15 cellular contexts compared by ENCODE assay signal in genomic region chr6:142874676-142875075, GRCh38.
DNase-seq lines count a peak whose midpoint lies in the region; ATAC-seq and TF ChIP-seq lines count a peak whose summit lies in the region.
"Had no signal": no experiment of that assay in that cellular context is flagged by ENCODE, and none has a peak within 500 bp of the region (broad histone marks: within the 10 kb centered on the region; RNA-seq: fewer than 3 reads in every experiment).

No MANE protein-coding gene starts in this region.

- H4K20me1 ChIP-seq in GM23338 (replicated peaks; ENCODE audit: insufficient read depth) (no peaks in the 10 kb centered on the region), PC-3 (ENCODE audit: low read length) (no peaks in the 10 kb centered on the region)

- peaks cover 87 to 96% (median 96%) of the 10 kb centered on the region in 3 donors for H3K4me1 Mint-ChIP-seq in CD8-positive, alpha-beta memory T cell
- H3K4me1 Mint-ChIP-seq in GM23338 (peaks cover 24% of the 10 kb centered on the region), naive B cell (peaks cover 57 to 73% (median 68%) of the 10 kb centered on the region in 3 donors)
- H3K4me1 Mint-ChIP-seq in activated naive CD8-positive, alpha-beta T cell (ENCODE audit: low read depth), result peaks cover 92% of the 10 kb centered on the region

- no peaks in the 10 kb centered on the region for H3K9me3 Mint-ChIP-seq in CD8-positive, alpha-beta memory T cell
- no peaks in the 10 kb centered on the region for H3K9me3 Mint-ChIP-seq in GM23338
- no peaks in the 10 kb centered on the region for H3K9me3 Mint-ChIP-seq in activated naive CD8-positive, alpha-beta T cell (ENCODE audit: low read depth)
- peaks cover 0 to 4% (median 0%) of the 10 kb centered on the region in 7 donors for H3K9me3 Mint-ChIP-seq in naive B cell
- H3K9me3 Mint-ChIP-seq: dendritic cell treated with granulocyte-macrophage colony-stimulating factor and Interleukin-4, amounts not matched to agents 40 ng/mL and 50 ng/mL, for 4 days had no signal

- H3K9me2 ChIP-seq in GM23338 (ENCODE audit: insufficient read depth) (no peaks in the 10 kb centered on the region; the same call in 1 of the 2 replicates), PC-3 (replicated peaks; ENCODE audit: low read length) (no peaks in the 10 kb centered on the region)

- no peak overlapping the region for H3K4me2 ChIP-seq in GM23338
- H3K4me2 ChIP-seq in PC-3 (ENCODE audit: low read length), result no peak overlapping the region

- POLR2A ChIA-PET in CD8-positive, alpha-beta memory T cell (lab: Charles Lee), result interaction anchor here (0.8 kb wide), 1 partner anchor 10 kb away, joined by 6 read pairs; no protein-coding TSS in a partner anchor
- POLR2A ChIA-PET in PC-3 (lab: Charles Lee; ENCODE audit: unreplicated experiment), result no interaction called here

- H3F3A ChIP-seq in GM23338 (replicated peaks; ENCODE audit: low read depth) (no peaks in the 10 kb centered on the region), PC-3 (ENCODE audit: low read length, unreplicated experiment) (no peaks in the 10 kb centered on the region)

- TF ChIP-seq CTCF in GM23338 (conservative IDR thresholded peaks at IDR 0.05; ENCODE audit: low read depth in 2 of 2), result no peak
- no peak for TF ChIP-seq CTCF in PC-3 (conservative IDR thresholded peaks at IDR 0.05; ENCODE audit: low read depth, low read length)

- DNase-seq in CD8-positive, alpha-beta memory T cell, result no peak
- DNase-seq in GM23338 (ENCODE audit: low spot score), result no peak
- no peak for DNase-seq in naive B cell
- no peak for DNase-seq in GDM1 (lab: John Stamatoyannopoulos, UW)
- DNase-seq in ureter (ENCODE audit: low spot score), result no peak
- DNase-seq in PC-3, result no peak
- DNase-seq: activated CD4-positive, alpha-beta T cell treated with anti-CD3 and anti-CD28 coated beads for 1 hour; activated naive CD8-positive, alpha-beta T cell treated with anti-CD3 and anti-CD28 coated beads, Interleukin-2, amount 10 ng/mL, durations not matched to agents 7 days and 5 days; left ventricle myocardium superior; MM.1S; NCI-H510A; SHP77 treated with DMSO at 0.1 percent for 48 hours; stimulated activated CD4-positive, alpha-beta T cell treated with anti-CD3 and anti-CD28 coated beads, Interleukin-15, amount 100 ng/mL, for 24 hours had no signal

- H3K79me2 ChIP-seq in GM23338 (replicated peaks; ENCODE audit: insufficient read depth), result peaks cover 12% of the 10 kb centered on the region; the same call in 1 of the 2 replicates
- peaks cover 30% of the 10 kb centered on the region for H3K79me2 ChIP-seq in PC-3 (ENCODE audit: low read length)

- no peak overlapping the region for H3K9ac ChIP-seq in PC-3 (ENCODE audit: low read length)

- ATAC-seq in GM23338 (no peak; the same call in 1 of the 3 replicates), naive B cell (ENCODE audit: low read depth in 2 of 2) (no peak), PC-3 (no peak)
- ATAC-seq: left ventricle myocardium superior had no signal

- H2AFZ ChIP-seq in GM23338 (no peak overlapping the region), PC-3 (ENCODE audit: low read length) (no peak overlapping the region)

- H3K27ac ChIP-seq in CD8-positive, alpha-beta memory T cell (ENCODE audit: low read depth, low read length), result no peak overlapping the region
- H3K27ac ChIP-seq in GM23338 (ENCODE audit: low read depth) (no peak overlapping the region), PC-3 (ENCODE audit: low read length) (no peak overlapping the region)

- peaks cover 73% of the 10 kb centered on the region for H3K4me1 ChIP-seq in CD8-positive, alpha-beta memory T cell (ENCODE audit: insufficient read depth, low read length)
- H3K4me1 ChIP-seq in GM23338 (ENCODE audit: insufficient read depth) (peaks cover 12% of the 10 kb centered on the region; the same call in 1 of the 2 replicates), PC-3 (ENCODE audit: insufficient read depth, low read length) (peaks cover 20% of the 10 kb centered on the region)

- H3K27me3 ChIP-seq in CD8-positive, alpha-beta memory T cell (ENCODE audit: insufficient read depth, low read length, poor library complexity, severe bottlenecking), result no peaks in the 10 kb centered on the region
- no peaks in the 10 kb centered on the region for H3K27me3 ChIP-seq in GM23338 (ENCODE audit: insufficient read depth)
- H3K27me3 ChIP-seq in PC-3 (ENCODE audit: low read length), result no peaks in the 10 kb centered on the region

- no peaks in the 10 kb centered on the region for H3K27me3 Mint-ChIP-seq in CD8-positive, alpha-beta memory T cell
- H3K27me3 Mint-ChIP-seq in GM23338 (ENCODE audit: insufficient read depth, low read depth, poor library complexity) (peaks cover 2% of the 10 kb centered on the region), naive B cell (no peaks in the 10 kb centered on the region)
- H3K27me3 Mint-ChIP-seq in activated naive CD8-positive, alpha-beta T cell, result no peaks in the 10 kb centered on the region
- H3K27me3 Mint-ChIP-seq: activated naive CD8-positive, alpha-beta T cell treated with anti-CD3 and anti-CD28 coated beads, Interleukin-2, amount 10 ng/mL, durations not matched to agents 7 days and 5 days; dendritic cell treated with granulocyte-macrophage colony-stimulating factor and Interleukin-4, amounts not matched to agents 40 ng/mL and 50 ng/mL, for 4 days had no signal

- peak overlapping the region in 1 of 7 donors; percentile 35 for H3K4me3 Mint-ChIP-seq in CD8-positive, alpha-beta memory T cell
- H3K4me3 Mint-ChIP-seq in GM23338, result no peak overlapping the region
- peak overlapping the region; percentile 48 for H3K4me3 Mint-ChIP-seq in activated naive CD8-positive, alpha-beta T cell
- H3K4me3 Mint-ChIP-seq in naive B cell, result no peak overlapping the region
- H3K4me3 Mint-ChIP-seq: activated naive CD8-positive, alpha-beta T cell treated with anti-CD3 and anti-CD28 coated beads, Interleukin-2, amount 10 ng/mL, durations not matched to agents 7 days and 5 days; dendritic cell treated with granulocyte-macrophage colony-stimulating factor and Interleukin-4, amounts not matched to agents 40 ng/mL and 50 ng/mL, for 4 days had no signal

- no TSS peak for BruUV-seq in PC-3 (replicated peaks; lab: Mats Ljungman, UMichigan)

- H3K36me3 ChIP-seq in CD8-positive, alpha-beta memory T cell (ENCODE audit: insufficient read depth, low read length), result no peaks in the 10 kb centered on the region
- H3K36me3 ChIP-seq in GM23338 (ENCODE audit: insufficient read depth) (no peaks in the 10 kb centered on the region), PC-3 (ENCODE audit: low read depth, low read length) (no peaks in the 10 kb centered on the region)

- intact Hi-C loops in PC-3 (cut with micrococcal nuclease), result no loop called here

- H3K4me3 ChIP-seq in CD8-positive, alpha-beta memory T cell (ENCODE audit: low read length), result no peak overlapping the region
- H3K4me3 ChIP-seq in GM23338 (no peak overlapping the region), PC-3 (ENCODE audit: low read length) (no peak overlapping the region)

- H3K27ac Mint-ChIP-seq in CD8-positive, alpha-beta memory T cell, result peak overlapping the region; percentile 54 to 92 (median 72)
- H3K27ac Mint-ChIP-seq in GM23338, result peak overlapping the region; percentile 52
- peak overlapping the region; percentile 89 for H3K27ac Mint-ChIP-seq in activated naive CD8-positive, alpha-beta T cell
- peak overlapping the region; percentile 51 to 90 (median 78) for H3K27ac Mint-ChIP-seq in naive B cell
- H3K27ac Mint-ChIP-seq: activated naive CD8-positive, alpha-beta T cell treated with anti-CD3 and anti-CD28 coated beads, Interleukin-2, amount 10 ng/mL, durations not matched to agents 7 days and 5 days; dendritic cell treated with granulocyte-macrophage colony-stimulating factor and Interleukin-4, amounts not matched to agents 40 ng/mL and 50 ng/mL, for 4 days had no signal

- CTCF ChIA-PET in CD8-positive, alpha-beta memory T cell (lab: Charles Lee), result no interaction called here
- CTCF ChIA-PET in PC-3 (lab: Charles Lee), result no interaction called here

- H3K36me3 Mint-ChIP-seq in CD8-positive, alpha-beta memory T cell, result peaks cover 0 to 21% (median 7%) of the 10 kb centered on the region in 3 donors
- H3K36me3 Mint-ChIP-seq in GM23338 (ENCODE audit: low read depth), result no peaks in the 10 kb centered on the region
- H3K36me3 Mint-ChIP-seq in activated naive CD8-positive, alpha-beta T cell, result peaks cover 27% of the 10 kb centered on the region
- H3K36me3 Mint-ChIP-seq in naive B cell, result peaks cover 6 to 18% of the 10 kb centered on the region in 2 donors

- H3K9me3 ChIP-seq in CD8-positive, alpha-beta memory T cell (ENCODE audit: low read length), result no peaks in the 10 kb centered on the region
- H3K9me3 ChIP-seq in PC-3 (ENCODE audit: low read length), result no peaks in the 10 kb centered on the region

TF ChIP-seq in GM23338, 12 proteins besides CTCF, POLR2A, EP300 and RAD21 (continues in another document):
- no peak for TF ChIP-seq ETS1 (IDR thresholded peaks at IDR 0.05)
- TF ChIP-seq EZH2phosphoT487 (IDR thresholded peaks at IDR 0.05; ENCODE audit: unreplicated experiment), result no peak
- no peak for TF ChIP-seq STAT1 (IDR thresholded peaks at IDR 0.05; ENCODE audit: unreplicated experiment)
- TF ChIP-seq POLR2AphosphoS5 (IDR thresholded peaks at IDR 0.05; ENCODE audit: low read depth), result no peak
- TF ChIP-seq EZH2 (IDR thresholded peaks at IDR 0.05; ENCODE audit: low read depth, unreplicated experiment), result no peak
